Comparison of ENCODE assay signal across 9 cellular contexts in the genomic region with DNA sequence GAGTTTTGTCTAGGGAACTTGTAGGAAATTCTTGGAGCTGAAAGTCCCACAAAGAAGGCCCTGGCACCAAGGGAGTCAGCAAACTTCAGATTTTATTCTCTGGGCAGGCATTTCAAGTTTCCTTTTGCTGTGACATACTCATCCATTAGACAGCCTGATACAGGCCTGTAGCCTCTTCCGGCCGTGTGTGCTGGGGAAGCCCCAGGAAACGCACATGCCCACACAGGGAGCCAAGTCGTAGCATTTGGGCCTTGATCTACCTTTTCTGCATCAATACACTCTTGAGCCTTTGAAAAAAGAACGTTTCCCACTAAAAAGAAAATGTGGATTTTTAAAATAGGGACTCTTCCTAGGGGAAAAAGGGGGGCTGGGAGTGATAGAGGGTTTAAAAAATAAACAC. TPM values are rescaled to one million over a fixed set of nuclear protein-coding genes. Genes with fewer than 3 reads are reported as not detected.
DNase-seq lines count a peak whose midpoint lies in the region; ATAC-seq and TF ChIP-seq lines count a peak whose summit lies in the region.
"Had no signal": no experiment of that assay in that cellular context is flagged by ENCODE, and none has a peak within 500 bp of the region (broad histone marks: within the 10 kb centered on the region; RNA-seq: fewer than 3 reads in every experiment).

No MANE protein-coding gene starts in this region.

- H3K27me3 Mint-ChIP-seq in activated naive CD4-positive, alpha-beta T cell treated with anti-CD3 and anti-CD28 coated beads, Interleukin-2, amount 50 U/mL, for 24 hours, result no peaks in the 10 kb centered on the region
- no peaks in the 10 kb centered on the region for H3K27me3 Mint-ChIP-seq in progenitor cell of endocrine pancreas
- peaks cover 15% of the 10 kb centered on the region for H3K27me3 Mint-ChIP-seq in HFFc6 (ENCODE audit: insufficient read depth)

- H3K27me3 ChIP-seq in BLaER1, result no peaks in the 10 kb centered on the region
- H3K27me3 ChIP-seq in adrenal gland, result no peaks in the 10 kb centered on the region

- H3K9ac ChIP-seq in BLaER1, result peak overlapping the region; percentile 8; the same call in 1 of the 2 replicates

- H3K4me3 Mint-ChIP-seq in activated naive CD4-positive, alpha-beta T cell treated with anti-CD3 and anti-CD28 coated beads, Interleukin-2, amount 50 U/mL, for 24 hours, result peak overlapping the region; percentile 11
- H3K4me3 Mint-ChIP-seq in progenitor cell of endocrine pancreas (ENCODE audit: low read depth) (no peak overlapping the region), HFFc6 (no peak overlapping the region)

- TF ChIP-seq CTCF in progenitor cell of endocrine pancreas (IDR thresholded peaks at IDR 0.05; ENCODE audit: unreplicated experiment) (no peak), adrenal gland (IDR thresholded peaks at IDR 0.05) (no peak), HFFc6 (IDR thresholded peaks at IDR 0.05) (no peak)

- intact Hi-C loops in adrenal gland (cut with DNase I), result no loop called here

- peak overlapping the region; percentile 95 for H3K27ac Mint-ChIP-seq in activated naive CD4-positive, alpha-beta T cell treated with anti-CD3 and anti-CD28 coated beads, Interleukin-2, amount 50 U/mL, for 24 hours
- H3K27ac Mint-ChIP-seq in progenitor cell of endocrine pancreas (no peak overlapping the region), HFFc6 (no peak overlapping the region)

- H3K36me3 ChIP-seq in BLaER1 (no peaks in the 10 kb centered on the region), adrenal gland (replicated peaks in 1 of 2) (no peaks in the 10 kb centered on the region)

- peaks cover 5% of the 10 kb centered on the region for H3K36me3 Mint-ChIP-seq in activated naive CD4-positive, alpha-beta T cell treated with anti-CD3 and anti-CD28 coated beads, Interleukin-2, amount 50 U/mL, for 24 hours
- no peaks in the 10 kb centered on the region for H3K36me3 Mint-ChIP-seq in progenitor cell of endocrine pancreas (ENCODE audit: insufficient read depth)
- H3K36me3 Mint-ChIP-seq in HFFc6 (ENCODE audit: low read depth), result no peaks in the 10 kb centered on the region

- no peak overlapping the region for H3K4me3 ChIP-seq in BLaER1
- no peak overlapping the region for H3K4me3 ChIP-seq in adrenal gland

- peak overlapping the region; percentile 65 for H3K4me2 ChIP-seq in BLaER1

- peaks cover 12% of the 10 kb centered on the region for H3K4me1 ChIP-seq in BLaER1
- no peaks in the 10 kb centered on the region for H3K4me1 ChIP-seq in adrenal gland (replicated peaks in 1 of 2)

- no peak for DNase-seq in progenitor cell of endocrine pancreas (ENCODE audit: low spot score, unreplicated experiment)
- no peak for DNase-seq in adrenal gland
- no peak for DNase-seq in SHP77 (lab: John Stamatoyannopoulos, UW)
- DNase-seq in HFFc6, result no peak
- DNase-seq: IMR-90 had no signal

- ATAC-seq in GM21447 (IDR thresholded peaks at IDR 0.05; ENCODE audit: unreplicated experiment) (peak; percentile 88), HG03571 (IDR thresholded peaks at IDR 0.05; ENCODE audit: unreplicated experiment) (peak; percentile 87)

- peaks cover 36% of the 10 kb centered on the region for H3K4me1 Mint-ChIP-seq in activated naive CD4-positive, alpha-beta T cell treated with anti-CD3 and anti-CD28 coated beads, Interleukin-2, amount 50 U/mL, for 24 hours
- H3K4me1 Mint-ChIP-seq in progenitor cell of endocrine pancreas (ENCODE audit: low read depth) (peaks cover 3% of the 10 kb centered on the region), HFFc6 (ENCODE audit: low read depth) (no peaks in the 10 kb centered on the region)

- H3K9me3 Mint-ChIP-seq in activated naive CD4-positive, alpha-beta T cell treated with anti-CD3 and anti-CD28 coated beads, Interleukin-2, amount 50 U/mL, for 24 hours, result no peaks in the 10 kb centered on the region
- H3K9me3 Mint-ChIP-seq in progenitor cell of endocrine pancreas (ENCODE audit: low read depth) (no peaks in the 10 kb centered on the region), HFFc6 (no peaks in the 10 kb centered on the region)

- H3K9me3 ChIP-seq in BLaER1, result no peaks in the 10 kb centered on the region
- no peaks in the 10 kb centered on the region for H3K9me3 ChIP-seq in adrenal gland (replicated peaks in 1 of 3)

- whole genome bisulfite sequencing in adrenal gland, 4 donors, result 67 to 82% (median 71%) methylated on average over 5 of the region's 5 CpGs

- H3K27ac ChIP-seq in BLaER1 (peak overlapping the region; percentile 16; the same call in 1 of the 2 replicates), adrenal gland (no peak overlapping the region)

- no peak for TF ChIP-seq POLR2A in adrenal gland (IDR thresholded peaks at IDR 0.05)

- H4K20me1 ChIP-seq in BLaER1, result no peaks in the 10 kb centered on the region

RNA-seq across cellular contexts. Expression of a gene that starts 15.0 kb away (rescaled TPM):
- not detected in 2 replicates for total RNA-seq in progenitor cell of endocrine pancreas
- under 1 TPM in 5 of 8 donors, not detected in 3; 0.14 to 0.61 (median 0.26) TPM for total RNA-seq in adrenal gland
- under 1 TPM; 0.05 to 0.24 (median 0.13) TPM for polyA plus RNA-seq in adrenal gland
- total RNA-seq in HFFc6 (2021; fragmentation: NEBNext Ultra II Directional; extraction: Animal tissue kit (Norgen Biotek cat#: 25700)), result not detected
- total RNA-seq: IMR-90 had no signal
- polyA plus RNA-seq: IMR-90 had no signal
